ENCODE assay signal across 14 cellular contexts in the genomic region with DNA sequence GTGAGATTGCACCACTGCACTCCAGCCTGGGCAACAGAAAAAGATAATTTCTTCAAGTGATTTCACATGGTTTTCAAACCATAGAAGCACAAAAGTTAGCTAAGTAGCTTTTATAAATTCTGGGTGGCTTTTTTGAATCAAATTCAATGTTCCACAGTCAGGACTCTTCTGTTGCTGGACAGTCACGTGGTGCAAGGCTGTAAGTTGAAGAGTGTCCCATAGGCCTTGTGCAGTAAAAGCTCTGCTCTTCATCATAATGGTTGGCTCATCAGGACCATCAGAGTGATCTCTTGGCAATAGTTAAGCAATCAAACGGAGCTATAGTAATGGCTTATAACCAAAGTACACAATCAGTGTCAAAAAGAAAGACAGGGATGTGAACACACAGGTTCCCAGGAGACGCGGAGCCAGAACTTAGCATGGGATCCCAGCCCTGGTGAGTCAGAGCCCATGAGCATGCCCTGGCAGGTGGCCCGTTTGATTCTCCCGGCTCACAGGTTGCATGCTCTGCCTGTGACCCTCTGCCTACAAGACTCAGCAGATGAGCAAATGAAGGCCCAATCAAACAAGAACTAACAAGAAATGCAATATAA. TPM values are rescaled to one million over a fixed set of nuclear protein-coding genes. Genes with fewer than 3 reads are reported as not detected.
A peak's percentile ranks its signal among the peaks of the same experiment; 100 is the strongest.
DNase-seq lines count a peak whose midpoint lies in the region; ATAC-seq and TF ChIP-seq lines count a peak whose summit lies in the region.
"Had no signal": no experiment of that assay in that cellular context is flagged by ENCODE, and none has a peak within 500 bp of the region (broad histone marks: within the 10 kb centered on the region; RNA-seq: fewer than 3 reads in every experiment).

No MANE protein-coding gene starts in this region.

- no peak for TF ChIP-seq CTCF in gastrocnemius medialis (IDR thresholded peaks at IDR 0.05 in 4 of 5, conservative IDR thresholded peaks at IDR 0.05 in 1 of 5)
- TF ChIP-seq CTCF in spleen (IDR thresholded peaks at IDR 0.05 in 8 of 11, conservative IDR thresholded peaks at IDR 0.05 in 3 of 11) = no peak

- in situ Hi-C loops in gastrocnemius medialis (cut with MboI; ENCODE audit: low sequenced_read_pairs in 4 of 4) = no loop called here

- H3K9me3 ChIP-seq in gastrocnemius medialis (no peaks in the 10 kb centered on the region), spleen (no peaks in the 10 kb centered on the region)

- no peaks in the 10 kb centered on the region for H3K36me3 ChIP-seq in gastrocnemius medialis
- H3K36me3 ChIP-seq in spleen = no peaks in the 10 kb centered on the region

- TF ChIP-seq POLR2A in gastrocnemius medialis (IDR thresholded peaks at IDR 0.05) (no peak), spleen (IDR thresholded peaks at IDR 0.05) (no peak)

- peak; percentile 75 for DNase-seq in HT1080 (ENCODE audit: low read depth)
- peak; percentile 23 for DNase-seq in T1000 (lab: John Stamatoyannopoulos, UW)
- peak; percentile 49 for DNase-seq in fibroblast of peridontal ligament (ENCODE audit: extremely low read depth)
- DNase-seq in gastrocnemius medialis = peak; percentile 69 to 76
- DNase-seq in Kasumi-1 (lab: John Stamatoyannopoulos, UW) = no peak
- no peak for DNase-seq in GDM1 (lab: John Stamatoyannopoulos, UW)
- no peak for DNase-seq in stimulated activated CD4-positive, alpha-beta T cell treated with anti-CD3 and anti-CD28 coated beads, Interleukin-15, amount 100 ng/mL, for 24 hours
- DNase-seq in spleen = no peak
- DNase-seq: activated CD4-positive, alpha-beta T cell treated with anti-CD3 and anti-CD28 coated beads, Interleukin-2, amount 50 U/mL, for 48 hours; activated naive CD4-positive, alpha-beta T cell treated with Interleukin-2 at 50 U/mL for 16 hours; CD8-positive, alpha-beta T cell; midbrain; NCI-H1417 treated with DMSO at 0.1 percent for 48 hours had no signal

- 90 to 94% (median 93%) methylated on average over 6 of the region's 6 CpGs for WGBS in spleen, 5 donors

- intact Hi-C loops in gastrocnemius medialis (cut with DNase I; ENCODE audit: low total_unique reads) (no loop called here), spleen (cut with DNase I; ENCODE audit: low total_unique reads) (no loop called here)

- H3K4me3 ChIP-seq in gastrocnemius medialis (no peak overlapping the region), spleen (no peak overlapping the region)
- H3K4me3 ChIP-seq: hepatocyte had no signal

- H3K27ac ChIP-seq in gastrocnemius medialis = peak overlapping the region in 2 of 4 donors; percentile 28 to 55
- H3K27ac ChIP-seq in spleen = no peak overlapping the region
- H3K27ac ChIP-seq: hepatocyte had no signal

- peak; percentile 86 to 95 for ATAC-seq in gastrocnemius medialis
- ATAC-seq: CD8-positive, alpha-beta T cell had no signal

- H3K27me3 ChIP-seq in gastrocnemius medialis (no peaks in the 10 kb centered on the region), spleen (replicated peaks in 1 of 7) (no peaks in the 10 kb centered on the region)
- H3K27me3 ChIP-seq: hepatocyte had no signal

- H3K4me1 ChIP-seq in gastrocnemius medialis (peaks cover 6 to 10% of the 10 kb centered on the region in 2 donors), spleen (peaks cover 0 to 3% (median 0%) of the 10 kb centered on the region in 6 donors)

RNA-seq across cellular contexts. Expression of gene GPNMB, which starts 10.8 kb away (rescaled TPM):
- 2.8 and 3.9 TPM in 2 replicates for total RNA-seq in HT1080 (2014; rRNA removed; shearing (Covaris generic))
- polyA plus RNA-seq in HT1080 (2015; cell fraction: cytosol; rRNA removed) = 1.3 and 1.5 TPM in 2 replicates
- polyA plus RNA-seq in HT1080 (2015; cell fraction: nucleus; rRNA removed) = 3.4 and 3.9 TPM in 2 replicates
- total RNA-seq in gastrocnemius medialis = 10 to 100 TPM; 14.7 to 32.1 (median 17.3) TPM
- total RNA-seq in spleen = 10 to 100 TPM in 6 of 7 donors, 1 to 10 TPM in 1; 8.8 to 59.8 (median 26.7) TPM
- polyA plus RNA-seq in spleen = 10 to 100 TPM in 2 of 3 donors, 1 to 10 TPM in 1; 9.6 to 64.8 (median 31.2) TPM
- total RNA-seq: CD8-positive, alpha-beta T cell had no signal

RNA-seq across cellular contexts. Expression of gene NUP42, which starts 53.9 kb away (rescaled TPM):
- total RNA-seq in HT1080 (2014; rRNA removed; shearing (Covaris generic)) = 60.0 and 62.0 TPM in 2 replicates
- polyA plus RNA-seq in HT1080 (2015; cell fraction: cytosol; rRNA removed) = 23.3 and 33.4 TPM in 2 replicates
- polyA plus RNA-seq in HT1080 (2015; cell fraction: nucleus; rRNA removed) = 59.7 and 66.2 TPM in 2 replicates
- total RNA-seq in gastrocnemius medialis (10 to 100 TPM; 10.0 to 38.6 (median 15.6) TPM), spleen (10 to 100 TPM; 37.1 to 51.9 (median 43.9) TPM)
- 10 to 100 TPM; 39.9 to 44.1 (median 43.4) TPM for polyA plus RNA-seq in spleen

Comparison
In these comparisons a context has a peak if more than half of its experiments do, and no peak if none do; other contexts are left out.
1. DNase-seq: peak in HT1080 (single experiment), T1000 (single experiment), fibroblast of peridontal ligament (single experiment) and gastrocnemius medialis (2 of 2); none in Kasumi-1 (0 of 2), GDM1 (single experiment), stimulated activated CD4-positive, alpha-beta T cell treated with anti-CD3 and anti-CD28 coated beads, Interleukin-15, amount 100 ng/mL, for 24 hours (single experiment) and spleen (single experiment).